In genomic region chr15:94263341-94264273, GRCh38 we compare ENCODE assay signal across 11 cellular contexts. TPM values are rescaled to one million over a fixed set of nuclear protein-coding genes. Genes with fewer than 3 reads are reported as not detected.
DNase-seq lines count a peak whose midpoint lies in the region; ATAC-seq, FAIRE-seq and TF ChIP-seq lines count a peak whose summit lies in the region.
"Had no signal": no experiment of that assay in that cellular context is flagged by ENCODE, and none has a peak within 500 bp of the region (broad histone marks: within the 10 kb centered on the region; RNA-seq: fewer than 3 reads in every experiment).

No MANE protein-coding gene starts in this region.

- H3K27me3 ChIP-seq in foreskin keratinocyte, result no peaks in the 10 kb centered on the region

- peaks cover 41% of the 10 kb centered on the region for H3K4me1 Mint-ChIP-seq in activated CD4-positive, alpha-beta memory T cell treated with anti-CD3 and anti-CD28 coated beads, Interleukin-2, amount 10 ng/mL, durations not matched to agents 7 days and 5 days

- peak; percentile 65 for FAIRE-seq in GM12891 (lab: Jason Lieb, UNC)

- no peak overlapping the region for H3K4me3 Mint-ChIP-seq in activated CD4-positive, alpha-beta memory T cell treated with anti-CD3 and anti-CD28 coated beads, Interleukin-2, amount 10 ng/mL, durations not matched to agents 7 days and 5 days

- no peak for TF ChIP-seq CTCF in foreskin keratinocyte (conservative IDR thresholded peaks at IDR 0.05)

- H3K27me3 Mint-ChIP-seq in activated CD4-positive, alpha-beta memory T cell treated with anti-CD3 and anti-CD28 coated beads, Interleukin-2, amount 10 ng/mL, durations not matched to agents 7 days and 5 days, result no peaks in the 10 kb centered on the region

- no peaks in the 10 kb centered on the region for H3K9me3 Mint-ChIP-seq in activated CD4-positive, alpha-beta memory T cell treated with anti-CD3 and anti-CD28 coated beads, Interleukin-2, amount 10 ng/mL, durations not matched to agents 7 days and 5 days

- no peak overlapping the region for H3K27ac Mint-ChIP-seq in activated CD4-positive, alpha-beta memory T cell treated with anti-CD3 and anti-CD28 coated beads, Interleukin-2, amount 10 ng/mL, durations not matched to agents 7 days and 5 days

- peak; percentile 59 for ATAC-seq in GM21515 (IDR thresholded peaks at IDR 0.05; ENCODE audit: unreplicated experiment)
- peak; percentile 75 for ATAC-seq in HG03571 (IDR thresholded peaks at IDR 0.05; ENCODE audit: unreplicated experiment)
- peak; percentile 50 for ATAC-seq in foreskin keratinocyte
- ATAC-seq: gastroesophageal sphincter had no signal

- H3K4me1 ChIP-seq in foreskin keratinocyte, result peaks cover 2% of the 10 kb centered on the region
- H3K4me1 ChIP-seq: gastroesophageal sphincter had no signal

- H3K27ac ChIP-seq in foreskin keratinocyte, result no peak overlapping the region
- H3K27ac ChIP-seq: gastroesophageal sphincter, HL-60 had no signal

- DNase-seq in GM12891 (ENCODE audit: insufficient read length, low spot score), result no peak
- no peak for DNase-seq in foreskin keratinocyte
- DNase-seq in DMS153 treated with DMSO at 0.1 percent for 48 hours (lab: John Stamatoyannopoulos, UW; ENCODE audit: unreplicated experiment), result no peak
- DNase-seq in activated CD8-positive, alpha-beta memory T cell treated with anti-CD3 and anti-CD28 coated beads, Interleukin-2, amount 50 U/mL, for 4 hours, result no peak
- DNase-seq in HEK293T (ENCODE audit: extremely low spot score), result no peak
- no peak for DNase-seq in activated CD4-positive, alpha-beta memory T cell treated with anti-CD3 and anti-CD28 coated beads, Interleukin-2, amount 10 ng/mL, durations not matched to agents 7 days and 5 days
- DNase-seq: activated CD4-positive, CD25-positive, alpha-beta regulatory T cell had no signal

- CTCF ChIA-PET in HEK293T (lab: Yijun Ruan, JAX), result no interaction called here
- CTCF ChIA-PET in activated CD4-positive, alpha-beta memory T cell treated with anti-CD3 and anti-CD28 coated beads, Interleukin-2, amount 10 ng/mL, durations not matched to agents 7 days and 5 days (lab: Charles Lee), result no interaction called here

- TF ChIP-seq POLR2A in GM12891 (IDR thresholded peaks at IDR 0.05; ENCODE audit: low read depth, low read length), result no peak

- peaks cover 35% of the 10 kb centered on the region for H3K36me3 Mint-ChIP-seq in activated CD4-positive, alpha-beta memory T cell treated with anti-CD3 and anti-CD28 coated beads, Interleukin-2, amount 10 ng/mL, durations not matched to agents 7 days and 5 days (ENCODE audit: low read depth)

- POLR2A ChIA-PET in HEK293T (lab: Yijun Ruan, JAX), result no interaction called here
- POLR2A ChIA-PET in activated CD4-positive, alpha-beta memory T cell treated with anti-CD3 and anti-CD28 coated beads, Interleukin-2, amount 10 ng/mL, durations not matched to agents 7 days and 5 days (lab: Charles Lee), result interaction anchor here (1.8 kb wide), 1 partner anchor 33 kb away, joined by 10 read pairs; the partner anchor contains the start of gene MCTP2

TF ChIP-seq in GM12891, 5 proteins besides CTCF, POLR2A, EP300 and RAD21:
- no peak for TF ChIP-seq PAX5 (IDR thresholded peaks at IDR 0.05; ENCODE audit: insufficient read depth, low read length, severe bottlenecking)
- TF ChIP-seq POLR2AphosphoS5 (IDR thresholded peaks at IDR 0.05; ENCODE audit: low read depth, low read length), result no peak
- TF ChIP-seq SPI1 (IDR thresholded peaks at IDR 0.05; ENCODE audit: low read depth, low read length), result no peak
- TF ChIP-seq POU2F2 (IDR thresholded peaks at IDR 0.05; ENCODE audit: low read depth, low read length), result no peak
- no peak for TF ChIP-seq TAF1 (IDR thresholded peaks at IDR 0.05; ENCODE audit: low read depth, low read length)
TF ChIP-seq in GM12891: peak in this region for 0.

TF ChIP-seq in HEK293T, 16 proteins besides CTCF, POLR2A, EP300 and RAD21:
- TF ChIP-seq SUZ12 (IDR thresholded peaks at IDR 0.05) (no peak), LEF1 (IDR thresholded peaks at IDR 0.05; ENCODE audit: borderline replicate concordance) (no peak), FOXA1 (IDR thresholded peaks at IDR 0.05) (no peak), SP1 (IDR thresholded peaks at IDR 0.05) (no peak), PKNOX1 (IDR thresholded peaks at IDR 0.05) (no peak), ARNT (IDR thresholded peaks at IDR 0.05) (no peak), CTBP1 (IDR thresholded peaks at IDR 0.05; ENCODE audit: borderline replicate concordance) (no peak), HDGF (IDR thresholded peaks at IDR 0.05; ENCODE audit: borderline replicate concordance) (no peak)

RNA-seq across cellular contexts. Expression of gene MCTP2, which starts 32.2 kb away (rescaled TPM):
- 0.32 TPM for polyA plus RNA-seq in GM12891 (2012; ENCODE audit: low read depth, missing spikeins)
- total RNA-seq in foreskin keratinocyte, result 13.4 and 14.5 TPM in 2 replicates
- 2.7 TPM in 2 replicates for polyA plus RNA-seq in foreskin keratinocyte
- total RNA-seq in activated CD4-positive, alpha-beta memory T cell treated with anti-CD3 and anti-CD28 coated beads, Interleukin-2, amount 10 ng/mL, durations not matched to agents 7 days and 5 days, result 10 to 100 TPM; 46.7 to 48.7 TPM
